ENCODE assay signal across 2 cellular contexts in the genomic region with DNA sequence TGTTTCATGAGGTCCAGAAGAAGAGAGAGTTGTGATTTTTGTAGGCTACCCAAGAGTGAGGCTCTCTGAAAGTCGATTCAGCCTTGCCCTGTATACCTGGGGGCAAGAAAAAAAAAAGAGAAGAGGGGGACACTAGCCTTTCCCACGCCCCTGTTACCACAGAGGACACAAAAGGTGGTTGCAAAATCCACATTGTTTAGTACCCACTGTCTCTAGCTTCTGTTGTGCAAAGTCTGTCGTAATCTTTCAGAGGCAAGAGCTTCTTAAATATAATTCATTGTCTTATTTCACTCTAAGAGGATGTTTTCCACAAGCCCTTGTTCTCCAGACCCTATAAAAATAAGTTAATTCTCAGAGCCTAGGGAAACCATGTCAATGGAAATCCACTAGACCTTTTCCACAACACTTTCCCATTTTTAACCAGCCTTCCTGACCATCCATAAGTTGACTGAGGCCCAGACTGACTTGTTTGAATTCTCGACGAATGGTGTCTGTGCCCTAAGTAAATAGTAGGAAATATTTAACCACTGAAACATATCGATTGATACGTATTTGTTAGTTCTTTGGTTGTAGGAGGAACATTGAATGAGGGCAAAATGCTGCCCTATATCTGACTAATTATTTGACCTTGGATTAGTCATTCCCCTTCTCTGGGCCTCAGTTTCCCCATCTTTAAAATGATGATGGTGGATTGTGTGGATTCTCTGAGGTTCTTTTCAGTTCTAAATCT.
TF ChIP-seq lines count a peak whose summit lies in the region.

No MANE protein-coding gene starts in this region.

TF ChIP-seq in SK-N-SH, 30 proteins besides CTCF, POLR2A, EP300 and RAD21 (continued from another document):
- TF ChIP-seq EZH2phosphoT487 (IDR thresholded peaks at IDR 0.05; ENCODE audit: borderline replicate concordance, low read depth) (no peak), MEF2A (IDR thresholded peaks at IDR 0.05; ENCODE audit: borderline replicate concordance, low read depth) (no peak), RXRA (IDR thresholded peaks at IDR 0.05; ENCODE audit: borderline replicate concordance, low read depth) (no peak), TEAD4 (IDR thresholded peaks at IDR 0.05; ENCODE audit: borderline replicate concordance, insufficient read depth) (no peak), REST (IDR thresholded peaks at IDR 0.05; ENCODE audit: low read depth, low read length) (no peak), JUND (IDR thresholded peaks at IDR 0.05) (no peak), NFIC (IDR thresholded peaks at IDR 0.05; ENCODE audit: borderline replicate concordance) (no peak)

TF ChIP-seq in SK-N-SH treated with all-trans-retinoic acid at 6 μM for 48 hours, 23 proteins besides CTCF, POLR2A, EP300 and RAD21 (continued from another document):
- TF ChIP-seq ESRRG (CRISPR knock-in tag; IDR thresholded peaks at IDR 0.05) (no peak), TOX (CRISPR knock-in tag; IDR thresholded peaks at IDR 0.05; ENCODE audit: borderline replicate concordance) (no peak), TCF4 (CRISPR knock-in tag; IDR thresholded peaks at IDR 0.05; ENCODE audit: borderline replicate concordance) (no peak), ZNF70 (CRISPR knock-in tag; IDR thresholded peaks at IDR 0.05) (no peak)
